In the genomic region with DNA sequence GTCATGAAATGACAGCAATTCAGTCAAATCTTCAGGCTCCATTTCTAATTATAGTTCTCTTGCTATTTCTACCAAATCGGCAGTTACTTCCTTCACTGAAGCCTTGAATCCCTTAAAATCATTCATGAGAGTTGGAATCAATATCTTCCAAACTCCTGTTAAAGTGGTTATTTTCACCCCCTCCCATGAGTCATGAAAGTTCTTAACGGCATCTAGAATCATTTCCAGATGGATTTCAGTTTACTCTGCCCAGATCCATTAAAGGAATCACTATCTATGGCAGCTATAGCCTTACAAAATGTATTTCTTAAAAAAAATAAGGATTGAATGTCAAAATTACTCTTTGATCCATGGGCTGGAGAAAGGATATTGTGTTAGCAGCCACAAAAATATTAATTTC, we compare ENCODE assay signal across 22 cellular contexts.
"Had no signal": no experiment of that assay in that cellular context is flagged by ENCODE, and none has a peak within 500 bp of the region (broad histone marks: within the 10 kb centered on the region; RNA-seq: fewer than 3 reads in every experiment).

No MANE protein-coding gene starts in this region.

- DNase-seq: activated CD4-positive, alpha-beta T cell treated with anti-CD3 and anti-CD28 coated beads, Interleukin-2, amount 50 U/mL, for 1 hour; activated CD8-positive, alpha-beta memory T cell treated with anti-CD3 and anti-CD28 coated beads, Interleukin-2, amount 50 U/mL, for 4 hours; activated effector memory CD4-positive, alpha-beta T cell treated with Interleukin-2 at 50 U/mL for 16 hours; activated naive CD4-positive, alpha-beta T cell treated with anti-CD3 and anti-CD28 coated beads, Interleukin-2, amount 10 ng/mL, durations not matched to agents 7 days and 5 days; activated naive CD8-positive, alpha-beta T cell treated with anti-CD3 and anti-CD28 coated beads, Interleukin-2, amount 50 U/mL, for 24 hours; activated T-cell treated with anti-CD3 and anti-CD28 coated beads, Interleukin-2, amount 50 U/mL, for 4 hours; heart left ventricle; immature natural killer cell; left ventricle myocardium superior; mesendoderm; naive thymus-derived CD4-positive, alpha-beta T cell; ovary; psoas muscle; right cardiac atrium; stimulated activated CD4-positive, alpha-beta T cell treated with anti-CD3 and anti-CD28 coated beads, Interleukin-2, amount 100 ng/mL, for 24 hours; stimulated activated naive CD4-positive, alpha-beta T cell treated with Interleukin-2 at 50 U/mL for 16 hours; substantia nigra; T-cell; transverse colon; uterus had no signal

- H3K4me3 ChIP-seq: ascending aorta, gastroesophageal sphincter, heart left ventricle, ovary, psoas muscle, transverse colon, uterus had no signal
